Comparison of ENCODE assay signal across 27 cellular contexts in the genomic region with DNA sequence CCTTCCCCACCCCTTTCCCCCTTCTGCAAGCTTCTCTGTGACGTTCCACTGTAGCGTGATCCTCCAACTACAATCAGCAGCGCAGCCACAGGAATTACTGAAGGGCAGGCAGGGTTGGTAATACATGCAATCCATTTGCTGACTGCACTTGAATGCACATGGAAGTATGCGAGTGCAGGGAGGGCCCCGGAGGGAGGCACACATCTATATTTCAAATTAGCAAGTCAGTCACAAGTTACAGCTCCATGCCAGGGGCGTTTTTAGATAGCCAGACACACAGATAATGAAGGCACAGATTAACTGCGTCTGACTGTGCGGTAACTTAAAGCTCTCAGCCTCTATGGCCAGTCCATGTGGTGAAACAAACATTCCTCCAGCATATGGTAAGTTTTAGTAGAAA.
DNase-seq lines count a peak whose midpoint lies in the region; ATAC-seq and TF ChIP-seq lines count a peak whose summit lies in the region.
"Had no signal": no experiment of that assay in that cellular context is flagged by ENCODE, and none has a peak within 500 bp of the region (broad histone marks: within the 10 kb centered on the region; RNA-seq: fewer than 3 reads in every experiment).

No MANE protein-coding gene starts in this region.

- no peaks in the 10 kb centered on the region for H3K36me3 ChIP-seq in GM23248 (ENCODE audit: low read depth)
- no peaks in the 10 kb centered on the region for H3K36me3 ChIP-seq in CD8-positive, alpha-beta T cell (ENCODE audit: insufficient read depth, low read length)
- H3K36me3 ChIP-seq: left lung, ovary, tibial artery had no signal

- 1% methylated on average over 8 of the region's 8 CpGs for WGBS in GM23248 (ENCODE audit: low coverage in 1 of 2, low lambda C conversion rate in 2 of 2, missing lambda C conversion rate in 2 of 2), 2 experiments

- no peak overlapping the region for H2AFZ ChIP-seq in GM23248

- in situ Hi-C loops in GM23248 (cut with MboI) (no loop called here), SK-MEL-5 (cut with HindIII; ENCODE audit: low pct_unique_long_range_greater_than_20kb, low sequenced_read_pairs) (no loop called here)

- no peak overlapping the region for H3K4me2 ChIP-seq in GM23248 (ENCODE audit: unreplicated experiment)

- POLR2A ChIA-PET in activated CD4-positive, alpha-beta T cell treated with anti-CD3 and anti-CD28 coated beads, Interleukin-2, amount 10 ng/mL, durations not matched to agents 7 days and 5 days (lab: Charles Lee): no interaction called here
- POLR2A ChIA-PET in CD8-positive, alpha-beta T cell (lab: Charles Lee): no interaction called here

- no peak overlapping the region for H3K9ac ChIP-seq in GM23248

- no peaks in the 10 kb centered on the region for H3K9me3 ChIP-seq in GM23248 (ENCODE audit: low read depth)
- no peaks in the 10 kb centered on the region for H3K9me3 ChIP-seq in CD8-positive, alpha-beta T cell (ENCODE audit: low read length)
- H3K9me3 ChIP-seq: left lung, ovary, tibial artery had no signal

- H3K27ac Mint-ChIP-seq in activated CD4-positive, alpha-beta T cell treated with anti-CD3 and anti-CD28 coated beads, Interleukin-2, amount 10 ng/mL, durations not matched to agents 7 days and 5 days: no peak overlapping the region
- H3K27ac Mint-ChIP-seq in CD8-positive, alpha-beta T cell: no peak overlapping the region
- H3K27ac Mint-ChIP-seq: activated naive CD8-positive, alpha-beta T cell treated with anti-CD3 and anti-CD28 coated beads, Interleukin-2, amount 50 U/mL, for 24 hours; CD4-positive, alpha-beta T cell; HFFc6; natural killer cell treated with Interleukin-12 subunit alpha and Interleukin-12 subunit beta and Interleukin-15 and Interleukin-18, amount 100 ng/mL, for 72 hours; stimulated activated naive CD8-positive, alpha-beta T cell treated with anti-CD3 and anti-CD28 coated beads, Interleukin-15, amount 100 ng/mL, for 72 hours; T-cell had no signal

- TF ChIP-seq CTCF in fibroblast of pulmonary artery (IDR thresholded peaks at IDR 0.05; ENCODE audit: low read length, missing control alignments): no peak
- no peak for TF ChIP-seq CTCF in CD8-positive, alpha-beta T cell (IDR thresholded peaks at IDR 0.05)

- no peaks in the 10 kb centered on the region for H3K36me3 Mint-ChIP-seq in activated CD4-positive, alpha-beta T cell treated with anti-CD3 and anti-CD28 coated beads, Interleukin-2, amount 10 ng/mL, durations not matched to agents 7 days and 5 days (ENCODE audit: low read depth)
- no peaks in the 10 kb centered on the region for H3K36me3 Mint-ChIP-seq in CD8-positive, alpha-beta T cell
- H3K36me3 Mint-ChIP-seq: natural killer cell treated with Interleukin-12 subunit alpha and Interleukin-12 subunit beta and Interleukin-15 and Interleukin-18, amount 100 ng/mL, for 72 hours; T-cell had no signal

- no peaks in the 10 kb centered on the region for H4K20me1 ChIP-seq in GM23248 (ENCODE audit: insufficient read depth)

- H3K27me3 Mint-ChIP-seq in activated CD4-positive, alpha-beta T cell treated with anti-CD3 and anti-CD28 coated beads, Interleukin-2, amount 10 ng/mL, durations not matched to agents 7 days and 5 days: peaks cover 4% of the 10 kb centered on the region
- H3K27me3 Mint-ChIP-seq in CD8-positive, alpha-beta T cell (ENCODE audit: low read depth): peaks cover 10% of the 10 kb centered on the region

- ATAC-seq in CD8-positive, alpha-beta T cell: no peak
- ATAC-seq: activated naive CD8-positive, alpha-beta T cell treated with anti-CD3 and anti-CD28 coated beads, Interleukin-2, amount 50 U/mL, for 24 hours; foreskin keratinocyte; left lung; natural killer cell treated with Interleukin-12 subunit alpha and Interleukin-12 subunit beta and Interleukin-15 and Interleukin-18, amount 100 ng/mL, for 72 hours; sciatic nerve; stimulated activated naive CD8-positive, alpha-beta T cell treated with anti-CD3 and anti-CD28 coated beads, Interleukin-15, amount 100 ng/mL, for 72 hours; T-cell had no signal

- H3K27me3 ChIP-seq in GM23248 (replicated peaks; ENCODE audit: insufficient read depth): peaks cover 49% of the 10 kb centered on the region
- no peaks in the 10 kb centered on the region for H3K27me3 ChIP-seq in CD8-positive, alpha-beta T cell (ENCODE audit: insufficient read depth, low read length)
- H3K27me3 ChIP-seq: left lung, ovary, tibial artery had no signal

- H3K9me3 Mint-ChIP-seq in activated CD4-positive, alpha-beta T cell treated with anti-CD3 and anti-CD28 coated beads, Interleukin-2, amount 10 ng/mL, durations not matched to agents 7 days and 5 days: no peaks in the 10 kb centered on the region
- no peaks in the 10 kb centered on the region for H3K9me3 Mint-ChIP-seq in CD8-positive, alpha-beta T cell
- H3K9me3 Mint-ChIP-seq: activated naive CD8-positive, alpha-beta T cell treated with anti-CD3 and anti-CD28 coated beads, Interleukin-2, amount 50 U/mL, for 24 hours; CD4-positive, alpha-beta T cell; HFFc6; natural killer cell treated with Interleukin-12 subunit alpha and Interleukin-12 subunit beta and Interleukin-15 and Interleukin-18, amount 100 ng/mL, for 72 hours; stimulated activated naive CD8-positive, alpha-beta T cell treated with anti-CD3 and anti-CD28 coated beads, Interleukin-15, amount 100 ng/mL, for 72 hours; T-cell had no signal

- H3K4me1 ChIP-seq in GM23248 (ENCODE audit: insufficient read depth): no peaks in the 10 kb centered on the region
- H3K4me1 ChIP-seq in CD8-positive, alpha-beta T cell (ENCODE audit: insufficient read depth, low read length): no peaks in the 10 kb centered on the region
- H3K4me1 ChIP-seq: foreskin keratinocyte, left lung, tibial artery had no signal

- intact Hi-C loops in CD8-positive, alpha-beta T cell (cut with DNase I, micrococcal nuclease): no loop called here

- no peaks in the 10 kb centered on the region for H3F3A ChIP-seq in GM23248 (ENCODE audit: insufficient read depth)

- CTCF ChIA-PET in activated CD4-positive, alpha-beta T cell treated with anti-CD3 and anti-CD28 coated beads, Interleukin-2, amount 10 ng/mL, durations not matched to agents 7 days and 5 days (lab: Charles Lee): no interaction called here
- CTCF ChIA-PET in CD8-positive, alpha-beta T cell (lab: Charles Lee): interaction anchor here (1.1 to 1.7 kb wide), 3 partner anchors 471 to 772 kb away, joined by 3 to 5 read pairs (median 3); no protein-coding TSS in a partner anchor

- no peaks in the 10 kb centered on the region for H3K9me2 ChIP-seq in GM23248 (ENCODE audit: insufficient read depth)

- H3K79me2 ChIP-seq in GM23248 (ENCODE audit: insufficient read depth): no peaks in the 10 kb centered on the region

- H3K4me3 ChIP-seq in GM23248 (no peak overlapping the region), fibroblast of pulmonary artery (replicated peaks; ENCODE audit: low read depth, low read length) (no peak overlapping the region)
- H3K4me3 ChIP-seq in CD8-positive, alpha-beta T cell (ENCODE audit: low read depth, low read length): no peak overlapping the region
- H3K4me3 ChIP-seq: left lung, ovary, tibial artery had no signal

- H3K4me3 Mint-ChIP-seq in activated CD4-positive, alpha-beta T cell treated with anti-CD3 and anti-CD28 coated beads, Interleukin-2, amount 10 ng/mL, durations not matched to agents 7 days and 5 days: no peak overlapping the region
- no peak overlapping the region for H3K4me3 Mint-ChIP-seq in CD8-positive, alpha-beta T cell
- H3K4me3 Mint-ChIP-seq: activated naive CD8-positive, alpha-beta T cell treated with anti-CD3 and anti-CD28 coated beads, Interleukin-2, amount 50 U/mL, for 24 hours; CD4-positive, alpha-beta T cell; HFFc6; natural killer cell treated with Interleukin-12 subunit alpha and Interleukin-12 subunit beta and Interleukin-15 and Interleukin-18, amount 100 ng/mL, for 72 hours; stimulated activated naive CD8-positive, alpha-beta T cell treated with anti-CD3 and anti-CD28 coated beads, Interleukin-15, amount 100 ng/mL, for 72 hours; T-cell had no signal

- no peak overlapping the region for H3K27ac ChIP-seq in GM23248
- no peak overlapping the region for H3K27ac ChIP-seq in CD8-positive, alpha-beta T cell (ENCODE audit: low read depth, low read length)
- H3K27ac ChIP-seq: foreskin keratinocyte, left lung, ovary, tibial artery had no signal

- DNase-seq in GM23248 (peak; percentile 47), SK-MEL-5 (ENCODE audit: low read depth, low spot score) (peak; percentile 27), fibroblast of pulmonary artery (ENCODE audit: low read depth) (peak; percentile 38), retina (peak; percentile 21)
- DNase-seq in activated CD4-positive, alpha-beta T cell treated with anti-CD3 and anti-CD28 coated beads, Interleukin-2, amount 10 ng/mL, durations not matched to agents 7 days and 5 days: no peak
- DNase-seq in CD8-positive, alpha-beta T cell: no peak
- no peak for DNase-seq in activated CD8-positive, alpha-beta memory T cell treated with anti-CD3 and anti-CD28 coated beads, Interleukin-2, amount 50 U/mL, for 48 hours
- DNase-seq: activated CD4-positive, alpha-beta T cell treated with anti-CD3 and anti-CD28 coated beads for 1 hour; activated gamma-delta T cell treated with Interleukin-2 at 50 U/mL for 16 hours; activated naive CD8-positive, alpha-beta T cell treated with anti-CD3 and anti-CD28 coated beads, Interleukin-2, amount 50 U/mL, for 24 hours; activated T-cell treated with anti-CD3 and anti-CD28 coated beads, Interleukin-2, amount 50 U/mL, for 1 hour; CD4-positive, alpha-beta T cell; DMS 273 treated with DMSO at 0.1 percent for 48 hours; HFFc6; left lung; NCI-H1417; NCI-H2081 treated with DMSO at 0.1 percent for 48 hours; NCI-H345; NCI-H774; ovary; SIG-M5; stimulated activated naive CD8-positive, alpha-beta T cell treated with anti-CD3 and anti-CD28 coated beads, Interleukin-15, amount 100 ng/mL, for 72 hours; T-cell; tibial artery had no signal

- no peaks in the 10 kb centered on the region for H3K4me1 Mint-ChIP-seq in activated CD4-positive, alpha-beta T cell treated with anti-CD3 and anti-CD28 coated beads, Interleukin-2, amount 10 ng/mL, durations not matched to agents 7 days and 5 days
- no peaks in the 10 kb centered on the region for H3K4me1 Mint-ChIP-seq in CD8-positive, alpha-beta T cell (ENCODE audit: low read depth)
- H3K4me1 Mint-ChIP-seq: activated naive CD8-positive, alpha-beta T cell treated with anti-CD3 and anti-CD28 coated beads, Interleukin-2, amount 50 U/mL, for 24 hours; stimulated activated naive CD8-positive, alpha-beta T cell treated with anti-CD3 and anti-CD28 coated beads, Interleukin-15, amount 100 ng/mL, for 72 hours; T-cell had no signal

Comparison
In these comparisons a context has a peak if more than half of its experiments do, and no peak if none do; other contexts are left out.
1. DNase-seq: peak in GM23248 (single experiment), SK-MEL-5 (single experiment), fibroblast of pulmonary artery (single experiment) and retina (single experiment); none in activated CD4-positive, alpha-beta T cell treated with anti-CD3 and anti-CD28 coated beads, Interleukin-2, amount 10 ng/mL, durations not matched to agents 7 days and 5 days (single experiment), CD8-positive, alpha-beta T cell (0 of 7) and activated CD8-positive, alpha-beta memory T cell treated with anti-CD3 and anti-CD28 coated beads, Interleukin-2, amount 50 U/mL, for 48 hours (single experiment).